Comparison of ENCODE assay signal across 8 cellular contexts in the genomic region with DNA sequence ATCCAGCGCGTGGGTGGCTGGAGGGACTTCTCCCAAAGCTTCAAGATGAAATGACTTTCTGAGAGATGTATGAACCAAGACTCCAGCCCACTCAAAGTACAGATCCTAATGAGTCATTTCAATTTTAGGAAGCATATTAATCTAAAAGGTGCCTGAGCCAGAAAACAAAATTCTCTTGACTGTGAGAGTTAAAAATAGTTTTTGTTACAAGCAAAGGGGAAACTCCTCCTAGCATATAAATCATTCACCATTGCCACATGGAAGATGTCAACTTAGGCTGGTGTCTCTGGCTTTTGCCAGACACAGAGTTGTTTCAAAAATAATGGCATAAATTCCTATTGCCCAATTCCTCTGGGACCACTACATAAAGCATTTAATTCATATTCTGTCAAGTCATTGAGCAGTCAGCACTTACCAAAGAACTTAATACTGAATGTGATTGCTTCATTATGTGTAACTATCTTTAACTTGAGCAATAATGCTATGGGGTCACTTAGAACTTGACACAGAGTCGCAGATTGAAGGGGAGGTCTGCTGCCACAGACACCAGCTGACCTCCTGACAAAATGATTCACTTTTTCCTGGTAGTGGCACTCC.
DNase-seq lines count a peak whose midpoint lies in the region; ATAC-seq and TF ChIP-seq lines count a peak whose summit lies in the region.

No MANE protein-coding gene starts in this region.

- H3K27me3 ChIP-seq in Loucy (ENCODE audit: insufficient read depth, low read length, poor library complexity, severe bottlenecking), result no peaks in the 10 kb centered on the region
- H3K27me3 ChIP-seq in uterus, result no peaks in the 10 kb centered on the region
- H3K27me3 ChIP-seq in thyroid gland, result no peaks in the 10 kb centered on the region

- H2AFZ ChIP-seq in Loucy (ENCODE audit: low read length), result peak overlapping the region; percentile 58

- intact Hi-C loops in uterus (cut with DNase I; ENCODE audit: low total_unique reads), result no loop called here
- intact Hi-C loops in thyroid gland (cut with DNase I), result no loop called here

- peaks cover 30% of the 10 kb centered on the region for H3K4me1 ChIP-seq in Loucy (ENCODE audit: insufficient read depth, low read length, poor library complexity, severe bottlenecking)
- peaks cover 0 to 5% of the 10 kb centered on the region in 2 donors for H3K4me1 ChIP-seq in uterus
- no peaks in the 10 kb centered on the region for H3K4me1 ChIP-seq in thyroid gland

- H3K9me3 ChIP-seq in Loucy (ENCODE audit: insufficient read depth, low read depth, low read length) (no peaks in the 10 kb centered on the region), uterus (no peaks in the 10 kb centered on the region), thyroid gland (no peaks in the 10 kb centered on the region)

- DNase-seq in fibroblast of the conjunctiva (ENCODE audit: low read depth) (peak; percentile 5), uterus (peak; percentile 31 to 55), thyroid gland (no peak), HK-2 (ENCODE audit: unreplicated experiment) (no peak)

- H3K36me3 ChIP-seq in Loucy (ENCODE audit: insufficient read depth, low read length) (no peaks in the 10 kb centered on the region), uterus (no peaks in the 10 kb centered on the region), thyroid gland (no peaks in the 10 kb centered on the region)

- H3K79me2 ChIP-seq in Loucy (ENCODE audit: insufficient read depth, low read length), result no peaks in the 10 kb centered on the region

- no peak for TF ChIP-seq CTCF in Loucy (conservative IDR thresholded peaks at IDR 0.05; ENCODE audit: low read length)
- TF ChIP-seq CTCF in uterus (IDR thresholded peaks at IDR 0.05), result no peak
- TF ChIP-seq CTCF in thyroid gland (IDR thresholded peaks at IDR 0.05), result no peak

- H4K20me1 ChIP-seq in Loucy (ENCODE audit: insufficient read depth, low read length, poor library complexity, severe bottlenecking), result no peaks in the 10 kb centered on the region

- H3K27ac ChIP-seq in uterus, result peak overlapping the region; percentile 32 to 60
- no peak overlapping the region for H3K27ac ChIP-seq in thyroid gland

- H3K4me3 ChIP-seq in GM08714 (ENCODE audit: low read length) (0 out of 2 replicates have a peak overlapping the region, but pooled peaks have one; percentile 33), Loucy (ENCODE audit: low read length, poor library complexity, severe bottlenecking) (peak overlapping the region; percentile 26), uterus (no peak overlapping the region), thyroid gland (replicated peaks in 1 of 3) (no peak overlapping the region)

- TF ChIP-seq POLR2A in uterus (IDR thresholded peaks at IDR 0.05), result no peak
- TF ChIP-seq POLR2A in thyroid gland (IDR thresholded peaks at IDR 0.05), result no peak

- ATAC-seq in GM21526 (IDR thresholded peaks at IDR 0.05; ENCODE audit: low FRiP score, unreplicated experiment) (peak; percentile 41), esophagus mucosa (no peak)

- H3F3A ChIP-seq in Loucy (ENCODE audit: low read depth), result no peaks in the 10 kb centered on the region

- no peak overlapping the region for H3K9ac ChIP-seq in Loucy (ENCODE audit: low read depth, low read length, poor library complexity, severe bottlenecking)

- 52 to 67% methylated on average over 3 of the region's 3 CpGs for WGBS in thyroid gland, 2 donors

- H3K9me2 ChIP-seq in Loucy (replicated peaks; ENCODE audit: low read depth, low read length), result no peaks in the 10 kb centered on the region

- peak overlapping the region; percentile 52 for H3K4me2 ChIP-seq in Loucy (ENCODE audit: low read depth, low read length, poor library complexity, severe bottlenecking)

Comparison
In these comparisons a context has a peak if more than half of its experiments do, and no peak if none do; other contexts are left out.
1. H3K4me3 ChIP-seq: peak in GM08714 (single experiment) and Loucy (single experiment); none in uterus (0 of 2) and thyroid gland (0 of 3).
2. DNase-seq: peak in fibroblast of the conjunctiva (single experiment) and uterus (2 of 2); none in thyroid gland (0 of 2) and HK-2 (single experiment).
3. H3K27ac ChIP-seq: peak in uterus (2 of 2); none in thyroid gland (0 of 3).